In genomic region chr5:78647838-78648358, GRCh38 we compare ENCODE assay signal across 8 cellular contexts. TPM values are rescaled to one million over a fixed set of nuclear protein-coding genes. Genes with fewer than 3 reads are reported as not detected.
DNase-seq lines count a peak whose midpoint lies in the region; ATAC-seq and TF ChIP-seq lines count a peak whose summit lies in the region.

No MANE protein-coding gene starts in this region.

- peaks cover 22% of the 10 kb centered on the region for H3K4me1 Mint-ChIP-seq in activated T-cell treated with anti-CD3 and anti-CD28 coated beads, Interleukin-2, amount 50 U/mL, for 72 hours (ENCODE audit: low read depth)
- peaks cover 4% of the 10 kb centered on the region for H3K4me1 Mint-ChIP-seq in glutamatergic neuron (ENCODE audit: low read depth, unreplicated experiment)

- no peak overlapping the region for H2AFZ ChIP-seq in DND-41 (ENCODE audit: low read depth, low read length)

- peaks cover 62% of the 10 kb centered on the region for H3K27me3 Mint-ChIP-seq in activated T-cell treated with anti-CD3 and anti-CD28 coated beads, Interleukin-2, amount 50 U/mL, for 72 hours (ENCODE audit: low read depth)
- H3K27me3 Mint-ChIP-seq in glutamatergic neuron (ENCODE audit: unreplicated experiment): peaks cover 6% of the 10 kb centered on the region

- ATAC-seq in DND-41 (ENCODE audit: insufficient read depth, low read depth): no peak
- ATAC-seq in GM21447 (IDR thresholded peaks at IDR 0.05; ENCODE audit: unreplicated experiment): peak; percentile 31
- peak; percentile 30 to 39 for ATAC-seq in activated T-cell treated with anti-CD3 and anti-CD28 coated beads, Interleukin-2, amount 50 U/mL, for 72 hours (replicated peaks in 1 of 2)

- peaks cover 0 to 3% of the 10 kb centered on the region in 2 donors for H3K36me3 Mint-ChIP-seq in activated T-cell treated with anti-CD3 and anti-CD28 coated beads, Interleukin-2, amount 50 U/mL, for 72 hours (ENCODE audit: insufficient read depth in 2 of 2)
- no peaks in the 10 kb centered on the region for H3K36me3 Mint-ChIP-seq in glutamatergic neuron (ENCODE audit: unreplicated experiment)

- H3K36me3 ChIP-seq in DND-41 (ENCODE audit: insufficient read depth, low read length) (no peaks in the 10 kb centered on the region), HUES6 (ENCODE audit: control insufficient read depth, insufficient read depth, low read length) (0 out of 2 replicates have a peak, but pooled peaks cover 5% of the 10 kb centered on the region)

- no peak for DNase-seq in DND-41
- peak in 1 of 2 donors; percentile 7 for DNase-seq in activated T-cell treated with anti-CD3 and anti-CD28 coated beads, Interleukin-2, amount 50 U/mL, for 72 hours
- no peak for DNase-seq in glutamatergic neuron
- DNase-seq in nucleus accumbens (lab: John Stamatoyannopoulos, UW): peak in 46 of 56 donors; percentile 9 to 80 (median 55)
- no peak for DNase-seq in inferior parietal cortex (ENCODE audit: extremely low spot score)
- DNase-seq in GDM1 (lab: John Stamatoyannopoulos, UW): no peak

- H3K9me3 Mint-ChIP-seq in activated T-cell treated with anti-CD3 and anti-CD28 coated beads, Interleukin-2, amount 50 U/mL, for 72 hours: no peaks in the 10 kb centered on the region
- peaks cover 3% of the 10 kb centered on the region for H3K9me3 Mint-ChIP-seq in glutamatergic neuron (ENCODE audit: unreplicated experiment)

- H3K79me2 ChIP-seq in DND-41 (ENCODE audit: insufficient read depth, low read length): no peaks in the 10 kb centered on the region

- peak overlapping the region; percentile 38 to 72 for H3K4me3 Mint-ChIP-seq in activated T-cell treated with anti-CD3 and anti-CD28 coated beads, Interleukin-2, amount 50 U/mL, for 72 hours
- peak overlapping the region; percentile 85 for H3K4me3 Mint-ChIP-seq in glutamatergic neuron (ENCODE audit: unreplicated experiment)

- no peak overlapping the region for H3K27ac Mint-ChIP-seq in activated T-cell treated with anti-CD3 and anti-CD28 coated beads, Interleukin-2, amount 50 U/mL, for 72 hours
- no peak overlapping the region for H3K27ac Mint-ChIP-seq in glutamatergic neuron (ENCODE audit: unreplicated experiment)

- H3K9me3 ChIP-seq in DND-41 (ENCODE audit: insufficient read depth, low read length, severe bottlenecking): no peaks in the 10 kb centered on the region
- H3K9me3 ChIP-seq in HUES6 (ENCODE audit: control insufficient read depth, insufficient read depth, low read depth, low read length): no peaks in the 10 kb centered on the region

- H3K9ac ChIP-seq in DND-41 (ENCODE audit: low read depth, low read length) (peak overlapping the region; percentile 31; the same call in 1 of the 2 replicates), HUES6 (ENCODE audit: low read length) (peak overlapping the region; percentile 83)

- peaks cover 12% of the 10 kb centered on the region for H3K4me1 ChIP-seq in DND-41 (ENCODE audit: insufficient read depth, low read length)
- peaks cover 22% of the 10 kb centered on the region for H3K4me1 ChIP-seq in HUES6 (ENCODE audit: control insufficient read depth, insufficient read depth, low read length)

- H3K4me3 ChIP-seq in DND-41 (ENCODE audit: low read depth in 1 of 2, low read length in 2 of 2): peak overlapping the region in 1 of 2 experiments; percentile 53; a peak in 2 of 4 replicates
- H3K4me3 ChIP-seq in HUES6 (ENCODE audit: low read depth, low read length): peak overlapping the region; percentile 89

- H3K27ac ChIP-seq in DND-41 (ENCODE audit: low read length) (no peak overlapping the region), HUES6 (ENCODE audit: low read depth, low read length) (peak overlapping the region; percentile 38; the same call in 1 of the 2 replicates)

- H4K20me1 ChIP-seq in DND-41 (ENCODE audit: insufficient read depth, low read length): no peaks in the 10 kb centered on the region

- TF ChIP-seq CTCF in DND-41 (IDR thresholded peaks at IDR 0.05; ENCODE audit: borderline replicate concordance, extremely low read depth, low read length, poor library complexity, severe bottlenecking) (no peak), glutamatergic neuron (IDR thresholded peaks at IDR 0.05; ENCODE audit: partially characterized antibody, unreplicated experiment) (no peak)

- H3K27me3 ChIP-seq in DND-41 (ENCODE audit: insufficient read depth, low read length, poor library complexity) (peaks cover 43% of the 10 kb centered on the region), HUES6 (ENCODE audit: control insufficient read depth, insufficient read depth, low read length) (no peaks in the 10 kb centered on the region)

- peak overlapping the region; percentile 76 for H3K4me2 ChIP-seq in DND-41 (ENCODE audit: insufficient read depth, low read length)

RNA-seq across cellular contexts. Expression of gene LHFPL2, which starts 0.7 kb away (rescaled TPM):
- under 1 TPM; 0.12 to 0.21 TPM for total RNA-seq in activated T-cell treated with anti-CD3 and anti-CD28 coated beads, Interleukin-2, amount 50 U/mL, for 72 hours
- 2.5 TPM for total RNA-seq in glutamatergic neuron (ENCODE audit: unreplicated experiment)

Comparison
In these comparisons a context has a peak if more than half of its experiments do, and no peak if none do; other contexts are left out.
1. DNase-seq: peak in nucleus accumbens (46 of 56); none in DND-41 (single experiment), glutamatergic neuron (single experiment), inferior parietal cortex (single experiment) and GDM1 (single experiment).